ENCODE assay signal across 9 cellular contexts in genomic region chr9:19101203-19101602, GRCh38. TPM values are rescaled to one million over a fixed set of nuclear protein-coding genes. Genes with fewer than 3 reads are reported as not detected.
A peak's percentile ranks its signal among the peaks of the same experiment; 100 is the strongest.
DNase-seq lines count a peak whose midpoint lies in the region; ATAC-seq and TF ChIP-seq lines count a peak whose summit lies in the region.
"Had no signal": no experiment of that assay in that cellular context is flagged by ENCODE, and none has a peak within 500 bp of the region (broad histone marks: within the 10 kb centered on the region; RNA-seq: fewer than 3 reads in every experiment).

No MANE protein-coding gene starts in this region.

- H3F3A ChIP-seq in neural progenitor cell (ENCODE audit: low read depth) = peaks cover 11% of the 10 kb centered on the region

- peak overlapping the region; percentile 76 for H3K4me3 ChIP-seq in GM12864 (ENCODE audit: low read depth, low read length)
- H3K4me3 ChIP-seq in neural progenitor cell = peak overlapping the region; percentile 89
- peak overlapping the region in 2 of 4 donors; percentile 72 to 80 for H3K4me3 ChIP-seq in esophagus muscularis mucosa

- peaks cover 11% of the 10 kb centered on the region for H3K4me1 ChIP-seq in neural progenitor cell
- H3K4me1 ChIP-seq in esophagus muscularis mucosa = peaks cover 13 to 32% (median 23%) of the 10 kb centered on the region in 4 donors

- no peaks in the 10 kb centered on the region for H3K27me3 ChIP-seq in neural progenitor cell
- no peaks in the 10 kb centered on the region for H3K27me3 ChIP-seq in esophagus muscularis mucosa
- H3K27me3 ChIP-seq: Peyer's patch had no signal

- intact Hi-C loops in esophagus muscularis mucosa (cut with DNase I) = no loop called here

- H3K79me2 ChIP-seq in neural progenitor cell (ENCODE audit: low read depth) = peaks cover 62% of the 10 kb centered on the region

- H3K27ac ChIP-seq in neural progenitor cell (no peak overlapping the region), esophagus muscularis mucosa (replicated peaks in 1 of 4) (no peak overlapping the region)

- peak overlapping the region; percentile 68 for H3K4me3 Mint-ChIP-seq in chondrocyte (ENCODE audit: unreplicated experiment)
- peak overlapping the region; percentile 96 for H3K4me3 Mint-ChIP-seq in neural progenitor cell

- DNase-seq in GM12864 (ENCODE audit: low read depth) = no peak
- DNase-seq in NCI-H1092 treated with DMSO at 0.1 percent for 48 hours (lab: John Stamatoyannopoulos, UW) = peak; percentile 30
- DNase-seq in chondrocyte (ENCODE audit: low spot score) = no peak
- no peak for DNase-seq in neural progenitor cell (ENCODE audit: low spot score)
- no peak for DNase-seq in HPDE6-E6E7 (ENCODE audit: extremely low spot score)
- DNase-seq in esophagus muscularis mucosa (ENCODE audit: extremely low spot score) = no peak
- DNase-seq: HCEC 1CT, Peyer's patch had no signal

- peaks cover 30% of the 10 kb centered on the region for H4K20me1 ChIP-seq in neural progenitor cell (ENCODE audit: low read depth)

- no peak for TF ChIP-seq POLR2A in esophagus muscularis mucosa (IDR thresholded peaks at IDR 0.05; ENCODE audit: low read depth)

- no peaks in the 10 kb centered on the region for H3K27me3 Mint-ChIP-seq in chondrocyte (ENCODE audit: low read depth)
- H3K27me3 Mint-ChIP-seq in neural progenitor cell (ENCODE audit: insufficient read depth, low read depth) = peaks cover 2% of the 10 kb centered on the region

- ATAC-seq in GM21447 (IDR thresholded peaks at IDR 0.05; ENCODE audit: unreplicated experiment) = no peak

- TF ChIP-seq CTCF in GM12864 (IDR thresholded peaks at IDR 0.05; ENCODE audit: low read depth, low read length, missing control alignments) (no peak), chondrocyte (IDR thresholded peaks at IDR 0.05) (no peak), neural progenitor cell (IDR thresholded peaks at IDR 0.05) (no peak), esophagus muscularis mucosa (IDR thresholded peaks at IDR 0.05) (no peak)

- H3K9me3 ChIP-seq in neural progenitor cell (ENCODE audit: low read depth) = no peaks in the 10 kb centered on the region
- no peaks in the 10 kb centered on the region for H3K9me3 ChIP-seq in esophagus muscularis mucosa
- H3K9me3 ChIP-seq: Peyer's patch had no signal

- H3K9ac ChIP-seq in neural progenitor cell = peak overlapping the region; percentile 88

- H3K4me2 ChIP-seq in neural progenitor cell = peak overlapping the region; percentile 78

- 87% methylated on average over 7 of the region's 8 CpGs for WGBS in esophagus muscularis mucosa

- TF ChIP-seq EP300 in esophagus muscularis mucosa (IDR thresholded peaks at IDR 0.05) = no peak

- H3K27ac Mint-ChIP-seq in chondrocyte (ENCODE audit: unreplicated experiment) (no peak overlapping the region), neural progenitor cell (no peak overlapping the region)

- H3K36me3 ChIP-seq in neural progenitor cell = no peaks in the 10 kb centered on the region
- peaks cover 0 to 8% (median 3%) of the 10 kb centered on the region in 4 donors for H3K36me3 ChIP-seq in esophagus muscularis mucosa

- peaks cover 25% of the 10 kb centered on the region for H3K4me1 Mint-ChIP-seq in chondrocyte (ENCODE audit: low read depth)
- peaks cover 12% of the 10 kb centered on the region for H3K4me1 Mint-ChIP-seq in neural progenitor cell

- peaks cover 1% of the 10 kb centered on the region for H3K36me3 Mint-ChIP-seq in chondrocyte (ENCODE audit: low read depth)
- peaks cover 2% of the 10 kb centered on the region for H3K36me3 Mint-ChIP-seq in neural progenitor cell

- H2AFZ ChIP-seq in neural progenitor cell (replicated peaks) = no peak overlapping the region

- H3K9me3 Mint-ChIP-seq in chondrocyte (ENCODE audit: low read depth) (no peaks in the 10 kb centered on the region), neural progenitor cell (no peaks in the 10 kb centered on the region)

RNA-seq across cellular contexts. Expression of gene HAUS6, which starts 1.5 kb away (rescaled TPM):
- total RNA-seq in chondrocyte = 6.1 to 10.2 TPM (median 7.6 TPM) in 3 replicates
- total RNA-seq in neural progenitor cell (ENCODE audit: low replicate concordance) = 40.7 and 61.2 TPM in 2 replicates
- 1 to 10 TPM; 7.1 to 8.7 (median 7.3) TPM for total RNA-seq in esophagus muscularis mucosa

RNA-seq across cellular contexts. Expression of gene PLIN2, which starts 26.1 kb away (rescaled TPM):
- total RNA-seq in chondrocyte (20.0 to 78.4 TPM (median 71.9 TPM) in 3 replicates), neural progenitor cell (ENCODE audit: low replicate concordance) (55.3 and 58.8 TPM in 2 replicates), esophagus muscularis mucosa (100 to 1,000 TPM in 2 of 4 donors, 10 to 100 TPM in 2; 40.7 to 126 (median 83.6) TPM)

RNA-seq across cellular contexts. Expression of gene RRAGA, which starts 52.0 kb away (rescaled TPM):
- total RNA-seq in chondrocyte = 98.3 to 107 TPM (median 104 TPM) in 3 replicates
- 35.9 and 45.1 TPM in 2 replicates for total RNA-seq in neural progenitor cell (ENCODE audit: low replicate concordance)
- total RNA-seq in esophagus muscularis mucosa = 10 to 100 TPM; 51.0 to 94.3 (median 70.0) TPM
